9 cellular contexts compared by ENCODE assay signal in genomic region chr17:78176548-78177025, GRCh38. TPM values are rescaled to one million over a fixed set of nuclear protein-coding genes. Genes with fewer than 3 reads are reported as not detected.
DNase-seq lines count a peak whose midpoint lies in the region; ATAC-seq and TF ChIP-seq lines count a peak whose summit lies in the region.
"Had no signal": no experiment of that assay in that cellular context is flagged by ENCODE, and none has a peak within 500 bp of the region (broad histone marks: within the 10 kb centered on the region; RNA-seq: fewer than 3 reads in every experiment).

No MANE protein-coding gene starts in this region.

- POLR2A ChIA-PET in CD4-positive, alpha-beta memory T cell (lab: Charles Lee; ENCODE audit: partially characterized antibody) = interaction anchor here (0.8 to 9.1 kb wide), 13 partner anchors 10 to 158 kb away, joined by 3 to 170 read pairs (median 6); partner anchors contain the start of genes AFMID, TK1 and TMC8

- no peak overlapping the region for H3K27ac ChIP-seq in CD4-positive, alpha-beta memory T cell (ENCODE audit: low read depth, low read length)
- peak overlapping the region; percentile 81 to 89 for H3K27ac ChIP-seq in ascending aorta

- H3K9me3 Mint-ChIP-seq in CD4-positive, alpha-beta memory T cell = no peaks in the 10 kb centered on the region
- no peaks in the 10 kb centered on the region for H3K9me3 Mint-ChIP-seq in T-helper 2 cell treated with Interferon-gamma antibody and Interleukin-4, amounts not matched to agents 5 μg/mL and 100 μg/mL, for 36 hours

- no peak overlapping the region for H3K4me3 Mint-ChIP-seq in CD4-positive, alpha-beta memory T cell
- no peak overlapping the region for H3K4me3 Mint-ChIP-seq in T-helper 2 cell treated with Interferon-gamma antibody and Interleukin-4, amounts not matched to agents 5 μg/mL and 100 μg/mL, for 36 hours

- peak; percentile 64 to 81 (median 78) for TF ChIP-seq CTCF in ascending aorta (IDR thresholded peaks at IDR 0.05)

- peaks cover 24 to 49% (median 38%) of the 10 kb centered on the region in 4 donors for H3K4me1 Mint-ChIP-seq in CD4-positive, alpha-beta memory T cell
- peaks cover 49% of the 10 kb centered on the region for H3K4me1 Mint-ChIP-seq in T-helper 2 cell treated with Interferon-gamma antibody and Interleukin-4, amounts not matched to agents 5 μg/mL and 100 μg/mL, for 36 hours (ENCODE audit: low read depth)

- H3K36me3 ChIP-seq in CD4-positive, alpha-beta memory T cell (ENCODE audit: insufficient read depth, low read length) = no peaks in the 10 kb centered on the region
- H3K36me3 ChIP-seq in ascending aorta = peaks cover 7 to 9% of the 10 kb centered on the region in 2 donors

- H3K27me3 Mint-ChIP-seq in CD4-positive, alpha-beta memory T cell = no peaks in the 10 kb centered on the region
- H3K27me3 Mint-ChIP-seq in T-helper 2 cell treated with Interferon-gamma antibody and Interleukin-4, amounts not matched to agents 5 μg/mL and 100 μg/mL, for 36 hours (ENCODE audit: low read depth) = no peaks in the 10 kb centered on the region

- H3K27me3 ChIP-seq in CD4-positive, alpha-beta memory T cell (ENCODE audit: insufficient read depth, low read length) = no peaks in the 10 kb centered on the region
- no peaks in the 10 kb centered on the region for H3K27me3 ChIP-seq in ascending aorta

- H3K36me3 Mint-ChIP-seq in CD4-positive, alpha-beta memory T cell = peaks cover 0 to 15% of the 10 kb centered on the region in 2 donors
- peaks cover 45% of the 10 kb centered on the region for H3K36me3 Mint-ChIP-seq in T-helper 2 cell treated with Interferon-gamma antibody and Interleukin-4, amounts not matched to agents 5 μg/mL and 100 μg/mL, for 36 hours (ENCODE audit: low read depth)

- DNase-seq in CD4-positive, alpha-beta memory T cell = peak; percentile 68 to 77 (median 72)
- peak; percentile 70 for DNase-seq in T-helper 2 cell treated with Interferon-gamma antibody and Interleukin-4, amounts not matched to agents 5 μg/mL and 100 μg/mL, for 36 hours (ENCODE audit: low spot score)
- DNase-seq in ascending aorta (ENCODE audit: low spot score in 2 of 2) = peak in 1 of 2 donors; percentile 84
- DNase-seq in inferior parietal cortex (ENCODE audit: extremely low spot score) = peak; percentile 61
- peak; percentile 82 for DNase-seq in stimulated activated CD4-positive, alpha-beta T cell treated with anti-CD3 and anti-CD28 coated beads, Interleukin-2, amount 100 ng/mL, for 24 hours
- DNase-seq in NCI-H774 (lab: John Stamatoyannopoulos, UW) = no peak
- no peak for DNase-seq in NCI-H510A treated with DMSO at 0.1 percent for 48 hours (lab: John Stamatoyannopoulos, UW)

- peak; percentile 49 for ATAC-seq in HG02798 (IDR thresholded peaks at IDR 0.05; ENCODE audit: poor library complexity, unreplicated experiment)

- intact Hi-C loops in CD4-positive, alpha-beta memory T cell (cut with micrococcal nuclease) = loop anchor here (1.0 kb wide), 3 partner anchors 64 to 157 kb away; no protein-coding TSS in a partner anchor
- intact Hi-C loops in ascending aorta (cut with DNase I) = loop anchor here (10.0 kb wide), 2 partner anchors 852 to 1032 kb away; partner anchors contain the start of gene SEC14L1

- H3K4me1 ChIP-seq in CD4-positive, alpha-beta memory T cell (ENCODE audit: insufficient read depth, low read length) = peaks cover 35% of the 10 kb centered on the region
- H3K4me1 ChIP-seq in ascending aorta = peaks cover 10 to 73% of the 10 kb centered on the region in 2 donors

- CTCF ChIA-PET in CD4-positive, alpha-beta memory T cell (lab: Charles Lee; ENCODE audit: partially characterized antibody) = interaction anchor here (0.7 to 4.8 kb wide), 29 partner anchors 9 to 607 kb away, joined by 3 to 62 read pairs (median 4); partner anchors contain the start of genes AFMID and TK1

- H3K27ac Mint-ChIP-seq in CD4-positive, alpha-beta memory T cell = peak overlapping the region in 1 of 7 donors; percentile 8
- H3K27ac Mint-ChIP-seq in T-helper 2 cell treated with Interferon-gamma antibody and Interleukin-4, amounts not matched to agents 5 μg/mL and 100 μg/mL, for 36 hours = no peak overlapping the region

- H3K9me3 ChIP-seq in CD4-positive, alpha-beta memory T cell (ENCODE audit: control insufficient read depth in 1 of 2, low read length in 2 of 2) = no peaks in the 10 kb centered on the region
- H3K9me3 ChIP-seq in ascending aorta = no peaks in the 10 kb centered on the region

- H3K4me3 ChIP-seq in CD4-positive, alpha-beta memory T cell (ENCODE audit: low read length in 2 of 2) = no peak overlapping the region
- H3K4me3 ChIP-seq in ascending aorta = no peak overlapping the region

RNA-seq across cellular contexts. Expression of gene SYNGR2, which starts 8.2 kb away (rescaled TPM):
- total RNA-seq in CD4-positive, alpha-beta memory T cell = 10 to 100 TPM; 60.3 to 61.6 TPM
- 100 to 1,000 TPM; 144 to 234 TPM for polyA plus RNA-seq in CD4-positive, alpha-beta memory T cell
- 115 TPM for total RNA-seq in ascending aorta

RNA-seq across cellular contexts. Expression of gene TK1, which starts 10.3 kb away (rescaled TPM):
- under 1 TPM in 1 of 2 experiments, not detected in 1; 0.55 TPM for total RNA-seq in CD4-positive, alpha-beta memory T cell
- polyA plus RNA-seq in CD4-positive, alpha-beta memory T cell = 1 to 10 TPM in 1 of 2 donors, under 1 TPM in 1; 0.88 to 1.4 TPM
- total RNA-seq in ascending aorta = not detected

RNA-seq across cellular contexts. Expression of gene AFMID, which starts 10.6 kb away (rescaled TPM):
- 1 to 10 TPM; 3.6 to 3.8 TPM for total RNA-seq in CD4-positive, alpha-beta memory T cell
- polyA plus RNA-seq in CD4-positive, alpha-beta memory T cell = 1 to 10 TPM in 1 of 2 donors, not detected in 1; 2.2 TPM
- total RNA-seq in ascending aorta = 107 TPM

RNA-seq across cellular contexts. Expression of gene C17orf99, which starts 30.4 kb away (rescaled TPM):
- not detected for total RNA-seq in CD4-positive, alpha-beta memory T cell
- not detected for polyA plus RNA-seq in CD4-positive, alpha-beta memory T cell
- total RNA-seq in ascending aorta = not detected
- total RNA-seq: T-helper 1 cell treated with Interleukin-12 subunit alpha and Interleukin-12 subunit beta and Interleukin-4 antibody, amounts not matched to agents 30 ng/mL and 1 ng/mL, for 36 hours had no signal

RNA-seq across cellular contexts. Expression of gene BIRC5, which starts 37.5 kb away (rescaled TPM):
- total RNA-seq in CD4-positive, alpha-beta memory T cell = under 1 TPM in 1 of 2 experiments, not detected in 1; 0.32 TPM
- polyA plus RNA-seq in CD4-positive, alpha-beta memory T cell = under 1 TPM in 1 of 2 donors, not detected in 1; 0.18 TPM
- 0.11 TPM for total RNA-seq in ascending aorta

Comparison
In these comparisons a context has a peak if more than half of its experiments do, and no peak if none do; other contexts are left out.
1. DNase-seq: peak in CD4-positive, alpha-beta memory T cell (5 of 5), T-helper 2 cell treated with Interferon-gamma antibody and Interleukin-4, amounts not matched to agents 5 μg/mL and 100 μg/mL, for 36 hours (single experiment), inferior parietal cortex (single experiment) and stimulated activated CD4-positive, alpha-beta T cell treated with anti-CD3 and anti-CD28 coated beads, Interleukin-2, amount 100 ng/mL, for 24 hours (2 of 2); none in NCI-H774 (single experiment) and NCI-H510A treated with DMSO at 0.1 percent for 48 hours (single experiment).
2. RNA of gene AFMID, which starts 10.6 kb away (total RNA-seq): 107 TPM in ascending aorta (single experiment); 3.6 to 3.8 TPM in CD4-positive, alpha-beta memory T cell; every median in the first group is over 10 times any median in the second.